ENCODE assay signal across 21 cellular contexts in the genomic region with DNA sequence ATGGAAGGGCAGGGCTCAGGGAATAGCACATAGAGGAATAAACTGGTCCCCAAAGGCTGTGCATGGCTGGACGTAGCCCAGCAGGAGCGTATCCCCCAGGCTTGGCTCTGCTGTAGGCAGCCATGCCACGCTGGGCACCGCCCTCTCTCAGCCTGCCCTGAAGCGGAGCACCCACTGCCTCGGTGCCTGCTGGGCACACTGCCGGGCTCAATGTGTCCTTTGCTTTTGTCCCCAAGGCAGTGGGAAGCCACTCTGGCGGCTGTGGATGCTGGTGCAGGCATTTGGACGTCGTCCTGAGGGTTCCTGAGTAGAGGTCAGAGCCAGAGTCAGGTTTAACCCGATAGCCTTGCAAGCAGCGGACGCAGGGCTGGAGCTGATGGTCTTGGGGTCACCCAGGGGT.
A peak's percentile ranks its signal among the peaks of the same experiment; 100 is the strongest.
DNase-seq lines count a peak whose midpoint lies in the region; ATAC-seq, FAIRE-seq and TF ChIP-seq lines count a peak whose summit lies in the region.
"Had no signal": no experiment of that assay in that cellular context is flagged by ENCODE, and none has a peak within 500 bp of the region (broad histone marks: within the 10 kb centered on the region; RNA-seq: fewer than 3 reads in every experiment).

No MANE protein-coding gene starts in this region.

- CTCF ChIA-PET in IMR-90 (lab: Yijun Ruan, JAX): no interaction called here
- CTCF ChIA-PET in H1 (lab: Charles Lee; ENCODE audit: partially characterized antibody): interaction anchor here (1.0 to 4.3 kb wide), 7 partner anchors 9 to 185 kb away, joined by 3 to 16 read pairs (median 3); no protein-coding TSS in a partner anchor

- no peak for TF ChIP-seq EP300 in H1 (IDR thresholded peaks at IDR 0.05; ENCODE audit: borderline replicate concordance in 1 of 2, low read depth in 2 of 2, low read length in 2 of 2)

- no peaks in the 10 kb centered on the region for H3K9me3 ChIP-seq in BLaER1
- H3K9me3 ChIP-seq in IMR-90 (ENCODE audit: control insufficient read depth, insufficient read depth, low read length): no peaks in the 10 kb centered on the region
- no peaks in the 10 kb centered on the region for H3K9me3 ChIP-seq in H1 (ENCODE audit: insufficient read depth in 2 of 2, low read depth in 1 of 2, low read length in 1 of 2)
- H3K9me3 ChIP-seq in body of pancreas: no peaks in the 10 kb centered on the region
- H3K9me3 ChIP-seq: HAP-1 had no signal

- dilution Hi-C loops in IMR-90 (cut with HindIII; ENCODE audit: low sequenced_read_pairs, unreplicated experiment): no loop called here

- H3K9ac ChIP-seq in BLaER1 (no peak overlapping the region), IMR-90 (ENCODE audit: low read depth, low read length) (no peak overlapping the region), H1 (replicated peaks in 1 of 4; ENCODE audit: extremely low read depth in 1 of 4, low read depth in 3 of 4, low read length in 3 of 4) (no peak overlapping the region)

- WGBS in IMR-90 (ENCODE audit: extremely low coverage in 2 of 2, insufficient read length in 1 of 2), 2 experiments: 71% methylated on average over 7 of the region's 13 CpGs; no CpG with 5 or more reads in 1 of the 2 experiments
- WGBS in H1 (ENCODE audit: extremely low coverage in 1 of 2, insufficient coverage in 1 of 2, insufficient read length in 1 of 2, insufficient replicate concordance in 2 of 2, low coverage in 1 of 2, low lambda C conversion rate in 2 of 2, missing lambda C conversion rate in 1 of 2), 2 experiments: 88% methylated on average over 13 of the region's 13 CpGs; no CpG with 5 or more reads in 1 of the 2 experiments
- WGBS in body of pancreas, 2 donors: 33 to 61% methylated on average over 3 to 13 of the region's 13 CpGs

- H3K36me3 ChIP-seq in BLaER1: no peaks in the 10 kb centered on the region
- no peaks in the 10 kb centered on the region for H3K36me3 ChIP-seq in IMR-90 (ENCODE audit: control insufficient read depth, insufficient read depth, low read length)
- no peaks in the 10 kb centered on the region for H3K36me3 ChIP-seq in H1 (ENCODE audit: control insufficient read depth in 2 of 4, insufficient read depth in 4 of 4, low read length in 3 of 4)
- no peaks in the 10 kb centered on the region for H3K36me3 ChIP-seq in body of pancreas (replicated peaks in 1 of 2; ENCODE audit: insufficient read depth in 1 of 2, low read depth in 2 of 2)
- H3K36me3 ChIP-seq: HAP-1 had no signal

- H4K8ac ChIP-seq in IMR-90 (ENCODE audit: low read depth in 2 of 2, low read length in 2 of 2) (no peak overlapping the region), H1 (ENCODE audit: extremely low read depth, insufficient read depth, low read length) (peak overlapping the region; percentile 81; the same call in 1 of the 2 replicates)

- H2BK12ac ChIP-seq in H1 (ENCODE audit: low read depth, low read length): 0 out of 2 replicates have a peak overlapping the region, but pooled peaks have one; percentile 80

- no peaks in the 10 kb centered on the region for H3K79me2 ChIP-seq in H1 (ENCODE audit: control insufficient read depth in 1 of 2, insufficient read depth in 2 of 2, low read length in 2 of 2)

- no peak overlapping the region for H2AK9ac ChIP-seq in IMR-90 (replicated peaks; ENCODE audit: low read depth, low read length, poor library complexity)

- H3K27ac ChIP-seq in BLaER1 (no peak overlapping the region), IMR-90 (ENCODE audit: insufficient read depth, low read length) (no peak overlapping the region), H1 (ENCODE audit: low read depth, low read length) (no peak overlapping the region), body of pancreas (no peak overlapping the region)
- H3K27ac ChIP-seq: 22Rv1 had no signal

- H2AK5ac ChIP-seq in IMR-90 (ENCODE audit: low read depth, low read length) (no peak overlapping the region), H1 (ENCODE audit: low read depth, low read length) (no peak overlapping the region; the same call in 1 of the 2 replicates)

- H2BK20ac ChIP-seq in IMR-90 (ENCODE audit: low read depth, low read length) (no peak overlapping the region), H1 (ENCODE audit: low read length) (no peak overlapping the region)

- no peaks in the 10 kb centered on the region for H3K9me1 ChIP-seq in IMR-90 (ENCODE audit: insufficient read depth, low read length)

- no peak for FAIRE-seq in H1 (lab: Jason Lieb, UNC)
- FAIRE-seq: A204.1, D721Med, GM12878, GM19239, H54 had no signal

- ATAC-seq in IMR-90 (ENCODE audit: low read depth) (no peak), body of pancreas (no peak)
- ATAC-seq: GM12878, GM23338 had no signal

- no peak overlapping the region for H3K14ac ChIP-seq in IMR-90 (replicated peaks; ENCODE audit: low read depth, low read length)
- no peak overlapping the region for H3K14ac ChIP-seq in H1 (ENCODE audit: insufficient read length)

- H3K27me3 ChIP-seq in BLaER1: peaks cover 55% of the 10 kb centered on the region
- peaks cover 49% of the 10 kb centered on the region for H3K27me3 ChIP-seq in IMR-90 (ENCODE audit: control insufficient read depth, insufficient read depth, low read length)
- no peaks in the 10 kb centered on the region; a peak in 1 of 7 replicates for H3K27me3 ChIP-seq in H1 (replicated peaks in 1 of 4; ENCODE audit: control insufficient read depth in 3 of 4, extremely low read depth in 1 of 4, insufficient read depth in 3 of 4, low read length in 3 of 4)
- no peaks in the 10 kb centered on the region for H3K27me3 ChIP-seq in body of pancreas

- H3K79me1 ChIP-seq in IMR-90 (ENCODE audit: low read depth in 1 of 2, low read length in 2 of 2) (no peaks in the 10 kb centered on the region), H1 (ENCODE audit: low read depth, low read length) (no peaks in the 10 kb centered on the region; the same call in 1 of the 2 replicates)

- H2BK5ac ChIP-seq in IMR-90 (ENCODE audit: low read depth, low read length, poor library complexity, severe bottlenecking): no peak overlapping the region
- 0 out of 2 replicates have a peak overlapping the region, but pooled peaks have one; percentile 78 for H2BK5ac ChIP-seq in H1 (ENCODE audit: low read depth, low read length)

- POLR2A ChIA-PET in IMR-90 (lab: Charles Lee; ENCODE audit: unreplicated experiment): no interaction called here
- POLR2A ChIA-PET in H1 (lab: Charles Lee; ENCODE audit: partially characterized antibody): interaction anchor here (0.9 kb wide), 1 partner anchor 28 kb away, joined by 3 read pairs; no protein-coding TSS in a partner anchor

- TF ChIP-seq CTCF in IMR-90 (conservative IDR thresholded peaks at IDR 0.05; ENCODE audit: low read depth, low read length): no peak
- no peak for TF ChIP-seq CTCF in H1 (IDR thresholded peaks at IDR 0.05; ENCODE audit: control extremely low read depth in 1 of 3, insufficient read depth in 1 of 3, low read depth in 1 of 3, low read length in 3 of 3)
- no peak for TF ChIP-seq CTCF in body of pancreas (IDR thresholded peaks at IDR 0.05)

- peak; percentile 21 for DNase-seq in NCI-H345 (lab: John Stamatoyannopoulos, UW)
- DNase-seq in NCI-H345 treated with DMSO at 0.1 percent for 48 hours (lab: John Stamatoyannopoulos, UW; ENCODE audit: unreplicated experiment): no peak
- no peak for DNase-seq in IMR-90
- DNase-seq in H1 (ENCODE audit: low read depth in 1 of 2, low spot score in 2 of 2): no peak
- no peak for DNase-seq in HuH-7.5 (ENCODE audit: low spot score)
- DNase-seq in dermis blood vessel endothelial cell: no peak
- no peak for DNase-seq in body of pancreas
- DNase-seq: CD4-positive, alpha-beta memory T cell; DMS79; EL; GDM1; HFFc6 had no signal

- H3K23ac ChIP-seq in IMR-90 (ENCODE audit: low read depth, low read length) (no peak overlapping the region), H1 (ENCODE audit: insufficient read length) (no peak overlapping the region)

- TF ChIP-seq RAD21 in IMR-90 (IDR thresholded peaks at IDR 0.05; ENCODE audit: low read length) (no peak), H1 (IDR thresholded peaks at IDR 0.05 in 1 of 2, conservative IDR thresholded peaks at IDR 0.05 in 1 of 2; ENCODE audit: low read depth in 2 of 2, low read length in 2 of 2) (no peak)

- H3K56ac ChIP-seq in IMR-90 (ENCODE audit: extremely low read depth, insufficient read depth, low read length): no peak overlapping the region
- H3K56ac ChIP-seq in H1 (replicated peaks; ENCODE audit: insufficient read length, low read depth, low read length): no peak overlapping the region

- H3K4ac ChIP-seq in IMR-90 (ENCODE audit: low read depth, low read length) (no peak overlapping the region), H1 (replicated peaks; ENCODE audit: insufficient read length, low read depth, low read length) (no peak overlapping the region)

- no peak overlapping the region for H2BK15ac ChIP-seq in IMR-90 (ENCODE audit: low read depth, low read length)
- H2BK15ac ChIP-seq in H1 (ENCODE audit: low read length): peak overlapping the region; percentile 98; the same call in 1 of the 2 replicates

- intact Hi-C loops in IMR-90 (cut with micrococcal nuclease): no loop called here
- intact Hi-C loops in body of pancreas (cut with DNase I): no loop called here

- H3K4me3 ChIP-seq in BLaER1 (no peak overlapping the region), IMR-90 (ENCODE audit: insufficient read depth, low read depth, low read length) (no peak overlapping the region), H1 (ENCODE audit: extremely low read depth in 1 of 4, insufficient read depth in 2 of 4, low read depth in 3 of 4, low read length in 4 of 4) (no peak overlapping the region), body of pancreas (no peak overlapping the region)
- H3K4me3 ChIP-seq: GM12878, GM23338, HAP-1 had no signal

- H3K4me2 ChIP-seq in BLaER1 (peak overlapping the region; percentile 60; the same call in 1 of the 2 replicates), IMR-90 (ENCODE audit: low read depth, low read length) (no peak overlapping the region), H1 (ENCODE audit: insufficient read depth in 1 of 2, low read depth in 2 of 2, low read length in 2 of 2) (no peak overlapping the region)
- H3K4me2 ChIP-seq: GM23338 had no signal

- H3K18ac ChIP-seq in IMR-90 (ENCODE audit: low read depth, low read length) (no peak overlapping the region), H1 (ENCODE audit: extremely low read depth, low read length) (peak overlapping the region; percentile 48; the same call in 1 of the 2 replicates)

- no peak overlapping the region for H4K91ac ChIP-seq in IMR-90 (ENCODE audit: insufficient read depth, low read depth, low read length)
- H4K91ac ChIP-seq in H1 (replicated peaks; ENCODE audit: insufficient read length, low read length): peak overlapping the region; percentile 95

- H2BK120ac ChIP-seq in IMR-90 (ENCODE audit: low read depth, low read length) (no peak overlapping the region), H1 (replicated peaks; ENCODE audit: low read depth, low read length) (no peak overlapping the region)

- H4K5ac ChIP-seq in IMR-90 (ENCODE audit: low read depth, low read length) (no peak overlapping the region), H1 (ENCODE audit: insufficient read length, low read depth, low read length) (no peak overlapping the region)

- H3K4me1 ChIP-seq in BLaER1 (peaks cover 30% of the 10 kb centered on the region), IMR-90 (ENCODE audit: control insufficient read depth, insufficient read depth, low read length) (no peaks in the 10 kb centered on the region), H1 (replicated peaks in 1 of 4; ENCODE audit: control insufficient read depth in 3 of 4, insufficient read depth in 4 of 4, low read length in 3 of 4) (peaks cover 0 to 52% (median 34%) of the 10 kb centered on the region in 4 experiments; a peak in 6 of 7 replicates), body of pancreas (no peaks in the 10 kb centered on the region)
- H3K4me1 ChIP-seq: HAP-1 had no signal

- peak overlapping the region; percentile 21 for H2AFZ ChIP-seq in IMR-90 (replicated peaks; ENCODE audit: low read length, poor library complexity)
- no peak overlapping the region for H2AFZ ChIP-seq in H1 (ENCODE audit: low read length)
- H2AFZ ChIP-seq: GM23338 had no signal

- H4K20me1 ChIP-seq in BLaER1 (peaks cover 20% of the 10 kb centered on the region; the same call in 1 of the 2 replicates), IMR-90 (ENCODE audit: insufficient read depth, low read length) (no peaks in the 10 kb centered on the region), H1 (replicated peaks in 1 of 2; ENCODE audit: control insufficient read depth in 1 of 2, insufficient read depth in 2 of 2, low read length in 2 of 2) (no peaks in the 10 kb centered on the region)

- in situ Hi-C loops in IMR-90 (cut with MboI; ENCODE audit: low sequenced_read_pairs): no loop called here

- TF ChIP-seq POLR2A in IMR-90 (IDR thresholded peaks at IDR 0.05; ENCODE audit: low read depth, low read length): no peak
- no peak for TF ChIP-seq POLR2A in H1 (IDR thresholded peaks at IDR 0.05; ENCODE audit: control extremely low read depth in 1 of 2, low read depth in 2 of 2, low read length in 2 of 2)
- TF ChIP-seq POLR2A in body of pancreas (IDR thresholded peaks at IDR 0.05): no peak

- no TSS peak for BruUV-seq in IMR-90 (replicated peaks; lab: Mats Ljungman, UMichigan)

- H3K23me2 ChIP-seq in H1 (ENCODE audit: low read depth, low read length): peaks cover 7% of the 10 kb centered on the region; the same call in 1 of the 2 replicates
